ENCODE assay signal across 25 cellular contexts in the genomic region with DNA sequence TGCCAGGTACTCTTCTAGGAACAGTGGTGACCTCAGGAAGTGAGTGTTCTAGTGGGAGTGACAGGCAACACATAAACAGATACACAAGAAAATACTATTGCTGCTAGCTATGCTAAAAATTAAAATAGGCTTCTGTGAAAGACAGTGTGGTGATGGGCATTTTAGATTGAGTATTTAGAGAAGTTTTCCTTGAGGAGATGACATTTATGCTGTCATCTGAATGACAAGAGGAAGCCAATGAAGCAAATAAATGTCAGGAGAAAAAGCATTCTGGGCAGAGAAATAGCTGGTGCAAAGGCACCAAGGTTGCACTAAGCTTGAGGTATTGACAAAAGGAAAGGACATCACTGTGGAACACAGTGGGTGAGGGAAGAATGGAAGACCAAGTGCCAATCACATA. TPM values are rescaled to one million over a fixed set of nuclear protein-coding genes. Genes with fewer than 3 reads are reported as not detected.
A peak's percentile ranks its signal among the peaks of the same experiment; 100 is the strongest.
DNase-seq lines count a peak whose midpoint lies in the region; ATAC-seq, FAIRE-seq and TF ChIP-seq lines count a peak whose summit lies in the region.
"Had no signal": no experiment of that assay in that cellular context is flagged by ENCODE, and none has a peak within 500 bp of the region (broad histone marks: within the 10 kb centered on the region; RNA-seq: fewer than 3 reads in every experiment).

No MANE protein-coding gene starts in this region.

- intact Hi-C loops in heart right ventricle (cut with DNase I): loop anchor here in 2 of 10 donors (10.0 kb wide), 1 partner anchor 130 kb away; a partner anchor contains a TSS
- intact Hi-C loops in left ventricle myocardium superior (cut with micrococcal nuclease): no loop called here
- intact Hi-C loops in left colon (cut with DNase I, micrococcal nuclease): no loop called here
- intact Hi-C loops in psoas muscle (cut with DNase I): no loop called here

- no peak overlapping the region for H2BK5ac ChIP-seq in trophoblast cell (ENCODE audit: low read depth, low read length, poor library complexity)

- H3K36me3 ChIP-seq in heart right ventricle (no peaks in the 10 kb centered on the region), psoas muscle (ENCODE audit: insufficient read depth in 1 of 2, low read depth in 1 of 2) (no peaks in the 10 kb centered on the region), trophoblast cell (ENCODE audit: control insufficient read depth in 1 of 2, insufficient read depth in 2 of 2, low read length in 2 of 2) (no peaks in the 10 kb centered on the region), small intestine (ENCODE audit: control insufficient read depth in 2 of 2, insufficient read depth in 2 of 2, low read length in 2 of 2) (no peaks in the 10 kb centered on the region)
- H3K36me3 ChIP-seq: BE2C; BLaER1 treated with 17β-estradiol and CSF1 and Interleukin-3, amounts not matched to agents 10 nM and 100 nM had no signal

- DNase-seq in heart right ventricle (no peak), left ventricle myocardium superior (no peak), left colon (no peak), psoas muscle (no peak), trophoblast cell (no peak), small intestine (no peak)
- DNase-seq: ACHN; AML-193; BE2C; CD4-positive, alpha-beta T cell; CD8-positive, alpha-beta memory T cell; DMS 273 treated with DMSO at 0.1 percent for 48 hours; DMS79; GDM1; H7; HCEC 1CT had no signal

- H2AK5ac ChIP-seq in trophoblast cell (ENCODE audit: low read length): no peak overlapping the region

- no peaks in the 10 kb centered on the region for H3K79me2 ChIP-seq in trophoblast cell (ENCODE audit: control insufficient read depth, insufficient read depth, low read length, poor library complexity)

- peaks cover 0 to 7% (median under 1%) of the 10 kb centered on the region in 7 donors for H3K27me3 ChIP-seq in heart right ventricle
- H3K27me3 ChIP-seq in psoas muscle (ENCODE audit: insufficient read depth in 3 of 3, low read length in 2 of 3): peaks cover 0 to 12% (median 0%) of the 10 kb centered on the region in 3 donors
- no peaks in the 10 kb centered on the region for H3K27me3 ChIP-seq in trophoblast cell (ENCODE audit: insufficient read depth, low read length)
- H3K27me3 ChIP-seq in small intestine (ENCODE audit: control insufficient read depth in 2 of 2, insufficient read depth in 2 of 2, low read length in 2 of 2): peaks cover 0 to 2% of the 10 kb centered on the region in 2 donors
- H3K27me3 ChIP-seq: BE2C; BLaER1 treated with 17β-estradiol and CSF1 and Interleukin-3, amounts not matched to agents 10 nM and 100 nM had no signal

- no peak overlapping the region for H3K23ac ChIP-seq in trophoblast cell (ENCODE audit: low read length)

- H4K12ac ChIP-seq in trophoblast cell (ENCODE audit: low read depth, low read length): no peak overlapping the region

- no peaks in the 10 kb centered on the region for H3K79me1 ChIP-seq in trophoblast cell (ENCODE audit: low read length)

- TF ChIP-seq CTCF in heart right ventricle (IDR thresholded peaks at IDR 0.05): no peak
- TF ChIP-seq CTCF in psoas muscle (IDR thresholded peaks at IDR 0.05): no peak

- H2BK12ac ChIP-seq in trophoblast cell (ENCODE audit: low read length): no peak overlapping the region

- no peak overlapping the region for H3K18ac ChIP-seq in trophoblast cell (ENCODE audit: low read length)

- no peak overlapping the region for H3K14ac ChIP-seq in trophoblast cell (ENCODE audit: low read length)

- no peak overlapping the region for H2BK120ac ChIP-seq in trophoblast cell (ENCODE audit: insufficient read depth, low read length, poor library complexity)

- H4K8ac ChIP-seq in trophoblast cell (ENCODE audit: low read depth, low read length): no peak overlapping the region

- no peak overlapping the region for H3K4me2 ChIP-seq in trophoblast cell (ENCODE audit: low read length)

- H3K9ac ChIP-seq in trophoblast cell (ENCODE audit: low read length): no peak overlapping the region
- H3K9ac ChIP-seq: BLaER1 treated with 17β-estradiol and CSF1 and Interleukin-3, amounts not matched to agents 10 nM and 100 nM; GM23248 had no signal

- H3K27ac ChIP-seq in heart right ventricle (peak overlapping the region in 6 of 10 donors; percentile 9 to 62 (median 40)), psoas muscle (peak overlapping the region; percentile 31), trophoblast cell (ENCODE audit: low read depth, low read length) (no peak overlapping the region), small intestine (ENCODE audit: low read depth in 1 of 2, low read length in 1 of 2) (no peak overlapping the region)
- H3K27ac ChIP-seq: 22Rv1; BLaER1 treated with 17β-estradiol and CSF1 and Interleukin-3, amounts not matched to agents 10 nM and 100 nM; GM23248 had no signal

- H3K9me3 ChIP-seq in heart right ventricle (no peaks in the 10 kb centered on the region), psoas muscle (no peaks in the 10 kb centered on the region), trophoblast cell (ENCODE audit: insufficient read depth, low read depth, low read length) (no peaks in the 10 kb centered on the region), small intestine (ENCODE audit: control insufficient read depth, low read depth) (no peaks in the 10 kb centered on the region)
- H3K9me3 ChIP-seq: BE2C; BLaER1 treated with 17β-estradiol and CSF1 and Interleukin-3, amounts not matched to agents 10 nM and 100 nM had no signal

- ATAC-seq in heart right ventricle: no peak
- ATAC-seq in left ventricle myocardium superior: no peak
- ATAC-seq in left colon: peak; percentile 22
- no peak for ATAC-seq in psoas muscle
- ATAC-seq: GM12878 had no signal

- no peak overlapping the region for H4K91ac ChIP-seq in trophoblast cell (ENCODE audit: low read depth, low read length)

- H3K4me3 ChIP-seq in heart right ventricle (no peak overlapping the region), psoas muscle (no peak overlapping the region), trophoblast cell (ENCODE audit: low read depth, low read length) (no peak overlapping the region), small intestine (ENCODE audit: low read depth in 1 of 2, low read length in 2 of 2) (no peak overlapping the region)
- H3K4me3 ChIP-seq: BLaER1 treated with 17β-estradiol and CSF1 and Interleukin-3, amounts not matched to agents 10 nM and 100 nM; GM12878; GM23248 had no signal

- no peak for FAIRE-seq in small intestine (lab: Jason Lieb, UNC)
- FAIRE-seq: A204.1, D721Med, GM12878, GM19239, H1 had no signal

- H3K4me1 ChIP-seq in heart right ventricle: peaks cover 0 to 59% (median 10%) of the 10 kb centered on the region in 9 donors
- peaks cover 3% of the 10 kb centered on the region for H3K4me1 ChIP-seq in psoas muscle
- H3K4me1 ChIP-seq in trophoblast cell (ENCODE audit: control insufficient read depth in 1 of 2, insufficient read depth in 2 of 2, low read length in 2 of 2): no peaks in the 10 kb centered on the region
- H3K4me1 ChIP-seq in small intestine (ENCODE audit: control insufficient read depth in 2 of 2, insufficient read depth in 1 of 2, low read depth in 1 of 2, low read length in 1 of 2): no peaks in the 10 kb centered on the region
- H3K4me1 ChIP-seq: BE2C had no signal

- H3K4ac ChIP-seq in trophoblast cell (ENCODE audit: low read depth, low read length): no peak overlapping the region

- no peak overlapping the region for H2AFZ ChIP-seq in trophoblast cell (ENCODE audit: insufficient read depth, low read length, poor library complexity)

RNA-seq across cellular contexts. Expression of a gene that starts 18.0 kb away (rescaled TPM):
- total RNA-seq in heart right ventricle: 10 to 100 TPM in 2 of 10 donors, 1 to 10 TPM in 8; 3.4 to 17.9 (median 7.3) TPM
- 1 to 10 TPM; 2.8 to 4.6 TPM for polyA plus RNA-seq in heart right ventricle
- 9.0 TPM for total RNA-seq in left ventricle myocardium superior
- total RNA-seq in left colon: 10 to 100 TPM in 1 of 2 donors, 1 to 10 TPM in 1; 9.2 to 14.0 TPM
- total RNA-seq in psoas muscle: 1 to 10 TPM; 2.1 to 7.6 (median 5.5) TPM
- 1 to 10 TPM; 2.5 to 3.4 (median 3.0) TPM for polyA plus RNA-seq in psoas muscle
- polyA plus RNA-seq in trophoblast cell (2013): 34.7 and 38.2 TPM in 2 replicates
- polyA plus RNA-seq in small intestine: 1 to 10 TPM in 1 of 3 donors, under 1 TPM in 1, not detected in 1; 0.54 to 2.0 TPM
- polyA plus RNA-seq: CD14-positive monocyte; CD8-positive, alpha-beta memory T cell; GM12878 had no signal

Comparison
In these comparisons a context has a peak if more than half of its experiments do, and no peak if none do; other contexts are left out.
1. H3K27ac ChIP-seq: peak in heart right ventricle (6 of 10) and psoas muscle (single experiment); none in trophoblast cell (single experiment) and small intestine (0 of 2).